In genomic region chr17:79838541-79839274, GRCh38 we compare ENCODE assay signal across 8 cellular contexts. TPM values are rescaled to one million over a fixed set of nuclear protein-coding genes. Genes with fewer than 3 reads are reported as not detected.
DNase-seq lines count a peak whose midpoint lies in the region; ATAC-seq, FAIRE-seq and TF ChIP-seq lines count a peak whose summit lies in the region.

No MANE protein-coding gene starts in this region.

- intact Hi-C loops in lower leg skin (cut with DNase I; ENCODE audit: low total_unique reads), result no loop called here

- H3K27me3 Mint-ChIP-seq in stimulated activated naive B cell treated with anti-CD40 and anti-IgM and Interleukin-4, amounts not matched to agents 10 μg/mL and 1 μg/mL and 100 μg/mL, for 72 hours, result peaks cover 23 to 35% of the 10 kb centered on the region in 2 donors

- no peaks in the 10 kb centered on the region for H3K9me3 Mint-ChIP-seq in stimulated activated naive B cell treated with anti-CD40 and anti-IgM and Interleukin-4, amounts not matched to agents 10 μg/mL and 1 μg/mL and 100 μg/mL, for 72 hours

- no peak for TF ChIP-seq POLR2A in GM12892 (IDR thresholded peaks at IDR 0.05; ENCODE audit: low read depth, low read length)
- no peak for TF ChIP-seq POLR2A in lower leg skin (IDR thresholded peaks at IDR 0.05)

- 0 to 1% methylated on average over 16 to 21 of the region's 67 CpGs for WGBS in lower leg skin, 2 donors

- peak; percentile 35 to 42 for ATAC-seq in stimulated activated naive B cell treated with anti-CD40 and anti-IgM and Interleukin-4, amounts not matched to agents 10 μg/mL and 1 μg/mL and 100 μg/mL, for 72 hours (replicated peaks)
- ATAC-seq in omental fat pad (ENCODE audit: low FRiP score), result no peak

- H3K27ac Mint-ChIP-seq in stimulated activated naive B cell treated with anti-CD40 and anti-IgM and Interleukin-4, amounts not matched to agents 10 μg/mL and 1 μg/mL and 100 μg/mL, for 72 hours, result peak overlapping the region; percentile 94

- peaks cover 19 to 24% of the 10 kb centered on the region in 2 donors for H3K36me3 Mint-ChIP-seq in stimulated activated naive B cell treated with anti-CD40 and anti-IgM and Interleukin-4, amounts not matched to agents 10 μg/mL and 1 μg/mL and 100 μg/mL, for 72 hours

- no peak for TF ChIP-seq CTCF in HFF-Myc (IDR thresholded peaks at IDR 0.05; ENCODE audit: low read depth, low read length, missing control alignments)
- no peak for TF ChIP-seq CTCF in lower leg skin (IDR thresholded peaks at IDR 0.05)
- no peak for TF ChIP-seq CTCF in omental fat pad (IDR thresholded peaks at IDR 0.05)

- peak; percentile 78 for FAIRE-seq in GM12892 (lab: Jason Lieb, UNC)

- peak overlapping the region; percentile 80 for H3K4me3 ChIP-seq in HFF-Myc (replicated peaks; ENCODE audit: low read depth, low read length)
- peak overlapping the region; percentile 49 for H3K4me3 ChIP-seq in lower leg skin (ENCODE audit: low read depth, poor library complexity, severe bottlenecking)

- DNase-seq in GM12892 (ENCODE audit: insufficient read length) (no peak), HFF-Myc (ENCODE audit: extremely low read depth, low read depth) (no peak), NCI-H1694 (lab: John Stamatoyannopoulos, UW) (peak; percentile 48), dermis blood vessel endothelial cell (peak; percentile 66), lower leg skin (ENCODE audit: low spot score in 2 of 2) (peak in 1 of 2 donors; percentile 34), omental fat pad (ENCODE audit: low spot score) (no peak)
- peak; percentile 39 to 53 for DNase-seq in activated CD4-positive, alpha-beta T cell treated with anti-CD3 and anti-CD28 coated beads for 4 hours
- DNase-seq in stimulated activated naive B cell treated with anti-CD40 and anti-IgM and Interleukin-4, amounts not matched to agents 10 μg/mL and 1 μg/mL and 100 μg/mL, for 72 hours, result peak; percentile 60

- H3K4me1 Mint-ChIP-seq in stimulated activated naive B cell treated with anti-CD40 and anti-IgM and Interleukin-4, amounts not matched to agents 10 μg/mL and 1 μg/mL and 100 μg/mL, for 72 hours, result peaks cover 29 to 70% of the 10 kb centered on the region in 2 donors

- H3K4me3 Mint-ChIP-seq in stimulated activated naive B cell treated with anti-CD40 and anti-IgM and Interleukin-4, amounts not matched to agents 10 μg/mL and 1 μg/mL and 100 μg/mL, for 72 hours, result peak overlapping the region; percentile 93 to 94

RNA-seq across cellular contexts. Expression of gene CBX4, which starts 0.5 kb away (rescaled TPM):
- 4.1 TPM for polyA plus RNA-seq in GM12892 (2012; ENCODE audit: missing spikeins)
- total RNA-seq in dermis blood vessel endothelial cell, result 11.1 and 13.5 TPM in 2 replicates
- total RNA-seq in lower leg skin, result 10 to 100 TPM; 30.2 to 35.6 (median 32.2) TPM
- total RNA-seq in omental fat pad, result 10 to 100 TPM in 2 of 4 donors, 1 to 10 TPM in 2; 5.5 to 16.6 (median 10.6) TPM

RNA-seq across cellular contexts. Expression of gene CBX8, which starts 41.8 kb away (rescaled TPM):
- polyA plus RNA-seq in GM12892 (2012; ENCODE audit: missing spikeins), result 1.6 TPM
- total RNA-seq in dermis blood vessel endothelial cell, result 2.7 and 5.1 TPM in 2 replicates
- total RNA-seq in lower leg skin, result 1 to 10 TPM; 1.9 to 4.7 (median 4.2) TPM
- 1 to 10 TPM in 2 of 4 donors, under 1 TPM in 2; 0.88 to 2.2 (median 1.2) TPM for total RNA-seq in omental fat pad

Comparison
In these comparisons a context has a peak if more than half of its experiments do, and no peak if none do; other contexts are left out.
1. DNase-seq: peak in NCI-H1694 (single experiment), activated CD4-positive, alpha-beta T cell treated with anti-CD3 and anti-CD28 coated beads for 4 hours (2 of 2), dermis blood vessel endothelial cell (single experiment) and stimulated activated naive B cell treated with anti-CD40 and anti-IgM and Interleukin-4, amounts not matched to agents 10 μg/mL and 1 μg/mL and 100 μg/mL, for 72 hours (single experiment); none in GM12892 (single experiment), HFF-Myc (single experiment) and omental fat pad (single experiment).